Comparison of ENCODE assay signal across 8 cellular contexts in the genomic region with DNA sequence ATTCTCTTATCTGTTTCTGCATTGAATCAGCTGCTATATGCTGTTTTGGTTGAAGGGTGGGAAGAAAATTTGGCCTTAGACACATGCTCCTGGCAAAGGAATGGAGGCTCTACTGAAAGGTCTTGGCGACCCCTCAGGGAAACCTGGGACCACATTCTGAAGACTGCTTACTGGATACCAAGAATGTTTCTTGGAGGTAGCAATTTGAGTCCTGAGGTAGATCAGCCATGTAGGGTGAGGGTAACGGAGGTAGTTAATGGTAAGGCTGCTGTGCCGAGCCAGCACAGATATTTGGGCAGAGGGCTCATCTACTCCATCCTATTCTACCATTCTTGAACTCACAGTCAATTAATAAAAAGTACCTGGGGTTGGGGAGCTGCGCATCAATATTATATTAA. TPM values are rescaled to one million over a fixed set of nuclear protein-coding genes. Genes with fewer than 3 reads are reported as not detected.
DNase-seq lines count a peak whose midpoint lies in the region; ATAC-seq and TF ChIP-seq lines count a peak whose summit lies in the region.

No MANE protein-coding gene starts in this region.

- H3K4me3 ChIP-seq in SK-N-MC (peak overlapping the region; percentile 83), fibroblast of the aortic adventitia (ENCODE audit: low read depth, low read length) (peak overlapping the region; percentile 63), skin epidermis (peak overlapping the region; percentile 84 to 98 (median 90))

- H3K27ac ChIP-seq in SK-N-MC (no peak overlapping the region), skin epidermis (peak overlapping the region in 20 of 21 experiments; percentile 68 to 98 (median 94))

- DNase-seq in SK-N-MC (ENCODE audit: low read depth, low spot score): no peak
- no peak for DNase-seq in fibroblast of the aortic adventitia (ENCODE audit: low read depth)
- DNase-seq in NCI-H774 (lab: John Stamatoyannopoulos, UW): no peak
- no peak for DNase-seq in inferior parietal cortex (ENCODE audit: extremely low spot score)
- DNase-seq in superior temporal gyrus (ENCODE audit: extremely low spot score): no peak

- H3K9ac ChIP-seq in SK-N-MC (ENCODE audit: insufficient read length): peak overlapping the region; percentile 21

- no peaks in the 10 kb centered on the region for H3K9me3 ChIP-seq in SK-N-MC (ENCODE audit: low read depth, low read length)

- ATAC-seq in GM18868 (IDR thresholded peaks at IDR 0.05; ENCODE audit: unreplicated experiment) (peak; percentile 29), HG02870 (IDR thresholded peaks at IDR 0.05; ENCODE audit: unreplicated experiment) (peak; percentile 19)

- H3K36me3 ChIP-seq in SK-N-MC (ENCODE audit: insufficient read depth, low read length): no peaks in the 10 kb centered on the region

- no peak for TF ChIP-seq CTCF in fibroblast of the aortic adventitia (IDR thresholded peaks at IDR 0.05; ENCODE audit: insufficient read depth, low read length)

RNA-seq across cellular contexts. Expression of a gene that starts 0.4 kb away (rescaled TPM):
- 78.5 and 146 TPM in 2 replicates for total RNA-seq in fibroblast of the aortic adventitia (ENCODE audit: low replicate concordance)
